In the genomic region with DNA sequence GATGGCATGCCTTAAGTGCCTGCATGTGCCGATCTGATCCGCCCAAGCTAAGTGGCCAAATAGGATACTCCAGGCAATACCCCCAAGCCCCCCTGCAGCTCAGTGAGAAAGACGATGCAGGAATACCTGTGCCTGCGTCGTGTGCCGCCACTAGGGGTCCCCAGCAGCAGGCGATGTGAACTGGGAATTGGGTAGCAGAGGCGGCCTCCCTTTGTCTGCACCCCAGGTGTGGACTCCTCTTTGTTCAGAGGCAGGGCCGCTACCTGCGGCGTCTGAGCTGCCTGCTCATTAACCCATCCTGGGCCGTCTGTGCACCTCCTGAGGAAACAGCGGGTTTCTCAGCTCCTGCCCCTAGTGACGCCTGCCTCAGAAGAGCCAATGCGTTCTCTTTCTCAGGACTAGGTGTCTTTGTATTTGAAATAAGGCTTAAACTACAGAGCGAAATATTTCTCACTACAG, we compare ENCODE assay signal across 8 cellular contexts. TPM values are rescaled to one million over a fixed set of nuclear protein-coding genes. Genes with fewer than 3 reads are reported as not detected.
DNase-seq lines count a peak whose midpoint lies in the region; ATAC-seq and TF ChIP-seq lines count a peak whose summit lies in the region.

No MANE protein-coding gene starts in this region.

- DNase-seq in 8988T (peak; percentile 35), GM13976 (ENCODE audit: low spot score) (peak; percentile 63), M059J (ENCODE audit: low read depth) (peak; percentile 25), SHP77 treated with DMSO at 0.1 percent for 48 hours (lab: John Stamatoyannopoulos, UW) (peak; percentile 87), amniotic epithelial cell (ENCODE audit: low read depth) (peak; percentile 13), hypothalamus (lab: John Stamatoyannopoulos, UW) (peak in 45 of 51 donors; percentile 7 to 75 (median 43)), gastrocnemius medialis (no peak)

- TF ChIP-seq CTCF in GM13976 (IDR thresholded peaks at IDR 0.05; ENCODE audit: borderline replicate concordance, control extremely low read depth, extremely low read depth, insufficient read depth, missing control alignments) (peak; percentile 85), gastrocnemius medialis (IDR thresholded peaks at IDR 0.05 in 4 of 5, conservative IDR thresholded peaks at IDR 0.05 in 1 of 5) (peak; percentile 41 to 79 (median 68))

- no peak overlapping the region for H3K4me3 ChIP-seq in gastrocnemius medialis

- ATAC-seq in gastrocnemius medialis = no peak
- no peak for ATAC-seq in HG03039 (IDR thresholded peaks at IDR 0.05; ENCODE audit: unreplicated experiment)

- H3K27ac ChIP-seq in gastrocnemius medialis = no peak overlapping the region

- H3K4me1 ChIP-seq in gastrocnemius medialis = peaks cover 0 to 8% of the 10 kb centered on the region in 2 donors

- TF ChIP-seq POLR2A in gastrocnemius medialis (IDR thresholded peaks at IDR 0.05) = no peak

- no peaks in the 10 kb centered on the region for H3K9me3 ChIP-seq in gastrocnemius medialis

- in situ Hi-C loops in GM13976 (cut with MboI; ENCODE audit: low sequenced_read_pairs, unreplicated experiment) = loop anchor here (10.0 kb wide), 1 partner anchor 215 kb away; no protein-coding TSS in a partner anchor
- in situ Hi-C loops in gastrocnemius medialis (cut with MboI; ENCODE audit: low sequenced_read_pairs in 4 of 4) = loop anchor here in 3 of 4 donors (5.0 to 25.0 kb wide), 3 partner anchors 213 to 223 kb away; no protein-coding TSS in a partner anchor

- intact Hi-C loops in gastrocnemius medialis (cut with DNase I; ENCODE audit: low total_unique reads) = loop anchor here (2.0 to 10.0 kb wide), 2 partner anchors 75 to 219 kb away; no protein-coding TSS in a partner anchor

- H3K27me3 ChIP-seq in gastrocnemius medialis = peaks cover 0 to 6% (median 0%) of the 10 kb centered on the region in 3 donors

- no peaks in the 10 kb centered on the region for H3K36me3 ChIP-seq in gastrocnemius medialis

RNA-seq across cellular contexts. Expression of a gene that starts 4.8 kb away (rescaled TPM):
- not detected in 2 replicates for total RNA-seq in M059J (2014; rRNA removed; shearing (Covaris generic))
- 10 to 100 TPM in 2 of 4 donors, 1 to 10 TPM in 2; 5.9 to 11.3 (median 8.2) TPM for total RNA-seq in gastrocnemius medialis

RNA-seq across cellular contexts. Expression of a gene that starts 43.4 kb away (rescaled TPM):
- 0.49 and 0.64 TPM in 2 replicates for total RNA-seq in M059J (2014; rRNA removed; shearing (Covaris generic))
- total RNA-seq in gastrocnemius medialis = 10 to 100 TPM in 1 of 4 donors, 1 to 10 TPM in 3; 5.6 to 11.8 (median 6.2) TPM

Comparison
In these comparisons a context has a peak if more than half of its experiments do, and no peak if none do; other contexts are left out.
1. DNase-seq: peak in 8988T (single experiment), GM13976 (single experiment), M059J (single experiment), SHP77 treated with DMSO at 0.1 percent for 48 hours (single experiment), amniotic epithelial cell (single experiment) and hypothalamus (45 of 51); none in gastrocnemius medialis (0 of 2).